29 cellular contexts compared by ENCODE assay signal in genomic region chr2:141591787-141592186, GRCh38.
"Had no signal": no experiment of that assay in that cellular context is flagged by ENCODE, and none has a peak within 500 bp of the region (broad histone marks: within the 10 kb centered on the region; RNA-seq: fewer than 3 reads in every experiment).

No MANE protein-coding gene starts in this region.

- H3K4me3 ChIP-seq: stomach, suprapubic skin, testis, thoracic aorta, thyroid gland, tibial artery, tibial nerve, transverse colon, upper lobe of left lung, upper lobe of right lung, uterus, vagina had no signal

- ATAC-seq: stimulated activated effector memory CD8-positive, alpha-beta T cell treated with anti-CD3 and anti-CD28 coated beads, Interleukin-12 subunit alpha, Interleukin-12 subunit beta, amount 100 ng/mL, for 72 hours; stimulated activated memory B cell treated with anti-CD40 and anti-IgM and Interleukin-4, amounts not matched to agents 10 μg/mL and 1 μg/mL and 100 μg/mL, for 72 hours; stimulated activated naive B cell treated with anti-CD40 and anti-IgM and Interleukin-4, amounts not matched to agents 10 μg/mL and 1 μg/mL and 100 μg/mL, for 72 hours; stimulated activated naive CD8-positive, alpha-beta T cell treated with anti-CD3 and anti-CD28 coated beads, Interleukin-15, amount 100 ng/mL, for 72 hours; stimulated activated naive CD8-positive, alpha-beta T cell treated with anti-CD3 and anti-CD28 coated beads, Interleukin-15, Interleukin-2, amounts not matched to agents 100 U/mL and 50 U/mL, for 24 hours; upper lobe of right lung had no signal

- FAIRE-seq: urothelium cell line had no signal

- H3K4me1 ChIP-seq: stomach, suprapubic skin, testis, thyroid gland, tibial artery, tibial nerve, transverse colon, upper lobe of left lung, upper lobe of right lung, uterus, vagina had no signal

- H3K9me3 Mint-ChIP-seq: type B pancreatic cell had no signal

- H3K4me1 Mint-ChIP-seq: stimulated activated effector memory CD8-positive, alpha-beta T cell treated with anti-CD3 and anti-CD28 coated beads, Interleukin-12 subunit alpha, Interleukin-12 subunit beta, amount 100 ng/mL, for 72 hours; stimulated activated memory B cell treated with anti-CD40 and anti-IgM and Interleukin-4, amounts not matched to agents 10 μg/mL and 1 μg/mL and 100 μg/mL, for 72 hours; stimulated activated naive B cell treated with anti-CD40 and anti-IgM and Interleukin-4, amounts not matched to agents 10 μg/mL and 1 μg/mL and 100 μg/mL, for 72 hours; stimulated activated naive CD8-positive, alpha-beta T cell treated with anti-CD3 and anti-CD28 coated beads, Interleukin-15, amount 100 ng/mL, for 72 hours had no signal

- DNase-seq: stimulated activated CD4-positive, alpha-beta T cell treated with anti-CD3 and anti-CD28 coated beads, Interleukin-2, amount 100 ng/mL, for 48 hours; stimulated activated CD4-positive, alpha-beta T cell treated with anti-CD3 and anti-CD28 coated beads, Interleukin-4, amount 100 ng/mL, for 1 hour; stimulated activated CD4-positive, alpha-beta T cell treated with anti-CD3 and anti-CD28 coated beads, Interleukin-4, amount 100 ng/mL, for 24 hours; stimulated activated CD4-positive, alpha-beta T cell treated with anti-CD3 and anti-CD28 coated beads, Interleukin-4, amount 100 ng/mL, for 4 hours; stimulated activated CD8-positive, alpha-beta memory T cell treated with anti-CD3 and anti-CD28 coated beads, Interleukin-4, amount 100 ng/mL, for 48 hours; stimulated activated naive B cell treated with anti-CD40 and anti-IgM and Interleukin-4, amounts not matched to agents 10 μg/mL and 1 μg/mL and 100 μg/mL, for 72 hours; stimulated activated naive CD4-positive, alpha-beta T cell; stimulated activated naive CD4-positive, alpha-beta T cell treated with Interleukin-2 at 50 U/mL for 16 hours; stimulated activated naive CD8-positive, alpha-beta T cell treated with anti-CD3 and anti-CD28 coated beads, Interleukin-15, amount 100 ng/mL, for 72 hours; stimulated activated naive CD8-positive, alpha-beta T cell treated with anti-CD3 and anti-CD28 coated beads, Interleukin-15, Interleukin-2, amounts not matched to agents 100 U/mL and 50 U/mL, for 24 hours; stomach; substantia nigra; testis; thyroid gland; tibial artery; transverse colon; trophoblast cell; upper lobe of left lung; upper lobe of right lung; uterus had no signal

- H3K9me3 ChIP-seq: suprapubic skin, testis, thoracic aorta, thyroid gland, tibial artery, transverse colon, upper lobe of right lung, uterus, vagina had no signal

- H3K27me3 ChIP-seq: stomach, suprapubic skin, testis, thyroid gland, tibial artery, tibial nerve, transverse colon, upper lobe of left lung, upper lobe of right lung, uterus, vagina had no signal

- H3K36me3 Mint-ChIP-seq: stimulated activated effector memory CD8-positive, alpha-beta T cell treated with anti-CD3 and anti-CD28 coated beads, Interleukin-12 subunit alpha, Interleukin-12 subunit beta, amount 100 ng/mL, for 72 hours; stimulated activated memory B cell treated with anti-CD40 and anti-IgM and Interleukin-4, amounts not matched to agents 10 μg/mL and 1 μg/mL and 100 μg/mL, for 72 hours; stimulated activated naive B cell treated with anti-CD40 and anti-IgM and Interleukin-4, amounts not matched to agents 10 μg/mL and 1 μg/mL and 100 μg/mL, for 72 hours; type B pancreatic cell had no signal

- H3K36me3 ChIP-seq: stomach, suprapubic skin, thoracic aorta, thyroid gland, tibial artery, tibial nerve, transverse colon, upper lobe of left lung, upper lobe of right lung, uterus, vagina had no signal

- H3K4me3 Mint-ChIP-seq: stimulated activated effector memory CD8-positive, alpha-beta T cell treated with anti-CD3 and anti-CD28 coated beads, Interleukin-12 subunit alpha, Interleukin-12 subunit beta, amount 100 ng/mL, for 72 hours; stimulated activated memory B cell treated with anti-CD40 and anti-IgM and Interleukin-4, amounts not matched to agents 10 μg/mL and 1 μg/mL and 100 μg/mL, for 72 hours; stimulated activated naive B cell treated with anti-CD40 and anti-IgM and Interleukin-4, amounts not matched to agents 10 μg/mL and 1 μg/mL and 100 μg/mL, for 72 hours; stimulated activated naive CD8-positive, alpha-beta T cell treated with anti-CD3 and anti-CD28 coated beads, Interleukin-15, amount 100 ng/mL, for 72 hours; stimulated activated naive CD8-positive, alpha-beta T cell treated with anti-CD3 and anti-CD28 coated beads, Interleukin-15, Interleukin-2, amounts not matched to agents 100 ng/mL and 50 ng/mL, for 24 hours; type B pancreatic cell had no signal

- H3K27ac Mint-ChIP-seq: stimulated activated effector memory CD8-positive, alpha-beta T cell treated with anti-CD3 and anti-CD28 coated beads, Interleukin-12 subunit alpha, Interleukin-12 subunit beta, amount 100 ng/mL, for 72 hours; stimulated activated memory B cell treated with anti-CD40 and anti-IgM and Interleukin-4, amounts not matched to agents 10 μg/mL and 1 μg/mL and 100 μg/mL, for 72 hours; stimulated activated naive B cell treated with anti-CD40 and anti-IgM and Interleukin-4, amounts not matched to agents 10 μg/mL and 1 μg/mL and 100 μg/mL, for 72 hours; stimulated activated naive CD8-positive, alpha-beta T cell treated with anti-CD3 and anti-CD28 coated beads, Interleukin-15, amount 100 ng/mL, for 72 hours; stimulated activated naive CD8-positive, alpha-beta T cell treated with anti-CD3 and anti-CD28 coated beads, Interleukin-15, Interleukin-2, amounts not matched to agents 100 ng/mL and 50 ng/mL, for 24 hours; type B pancreatic cell had no signal

- H3K27ac ChIP-seq: stomach, suprapubic skin, testis, thoracic aorta, thyroid gland, tibial artery, tibial nerve, transverse colon, upper lobe of left lung, upper lobe of right lung, uterus, vagina had no signal

- H3K27me3 Mint-ChIP-seq: stimulated activated memory B cell treated with anti-CD40 and anti-IgM and Interleukin-4, amounts not matched to agents 10 μg/mL and 1 μg/mL and 100 μg/mL, for 72 hours; stimulated activated naive B cell treated with anti-CD40 and anti-IgM and Interleukin-4, amounts not matched to agents 10 μg/mL and 1 μg/mL and 100 μg/mL, for 72 hours; stimulated activated naive CD8-positive, alpha-beta T cell treated with anti-CD3 and anti-CD28 coated beads, Interleukin-15, amount 100 ng/mL, for 72 hours; stimulated activated naive CD8-positive, alpha-beta T cell treated with anti-CD3 and anti-CD28 coated beads, Interleukin-15, Interleukin-2, amounts not matched to agents 100 ng/mL and 50 ng/mL, for 24 hours; type B pancreatic cell had no signal
